ENCODE assay signal across 1 cellular context in genomic region chr2:219733746-219734145, GRCh38.
TF ChIP-seq lines count a peak whose summit lies in the region.

No MANE protein-coding gene starts in this region.

TF ChIP-seq in GM23338, 12 proteins besides CTCF, POLR2A, EP300 and RAD21 (continued from another document):
- TF ChIP-seq REST (IDR thresholded peaks at IDR 0.05; ENCODE audit: unreplicated experiment) = no peak
TF ChIP-seq in GM23338: peak in this region for 1.
